In the genomic region with DNA sequence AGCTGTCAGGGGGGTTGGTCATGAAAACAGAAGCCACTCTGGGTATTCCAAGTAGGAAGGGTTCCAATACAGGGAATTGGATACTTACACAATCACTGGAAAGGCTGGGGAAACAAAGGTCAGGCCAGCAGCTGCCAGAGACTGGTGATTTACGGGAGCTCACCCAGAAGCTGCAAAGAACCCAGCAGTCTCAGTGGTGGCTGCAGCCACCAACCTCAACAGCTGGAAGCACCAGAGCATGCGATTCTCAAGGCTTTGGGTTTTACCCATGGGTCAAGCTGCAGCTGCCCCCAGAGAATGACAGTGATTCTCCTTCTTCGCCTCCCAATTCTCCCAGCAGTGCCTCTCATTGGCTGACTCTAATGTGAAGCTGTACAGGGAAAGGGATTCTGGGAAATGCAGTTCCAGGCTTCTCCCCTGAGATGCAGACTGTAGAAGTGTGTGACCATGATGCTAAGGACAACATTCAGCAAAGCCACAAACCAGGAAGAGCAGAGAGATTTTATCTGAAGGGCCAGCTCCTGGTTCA, we compare ENCODE assay signal across 9 cellular contexts.
DNase-seq lines count a peak whose midpoint lies in the region; ATAC-seq lines count a peak whose summit lies in the region.
"Had no signal": no experiment of that assay in that cellular context is flagged by ENCODE, and none has a peak within 500 bp of the region (broad histone marks: within the 10 kb centered on the region; RNA-seq: fewer than 3 reads in every experiment).

No MANE protein-coding gene starts in this region.

- CTCF ChIA-PET in activated CD8-positive, alpha-beta T cell treated with anti-CD3 and anti-CD28 coated beads, Interleukin-2, amount 10 ng/mL, durations not matched to agents 7 days and 5 days (lab: Charles Lee) = no interaction called here

- H3K27ac Mint-ChIP-seq in activated CD8-positive, alpha-beta T cell treated with anti-CD3 and anti-CD28 coated beads, Interleukin-2, amount 10 ng/mL, durations not matched to agents 7 days and 5 days = no peak overlapping the region
- H3K27ac Mint-ChIP-seq: activated naive CD8-positive, alpha-beta T cell treated with anti-CD3 and anti-CD28 coated beads, Interleukin-2, amount 50 U/mL, for 24 hours had no signal

- H3K36me3 Mint-ChIP-seq in activated CD8-positive, alpha-beta T cell treated with anti-CD3 and anti-CD28 coated beads, Interleukin-2, amount 10 ng/mL, durations not matched to agents 7 days and 5 days (ENCODE audit: low read depth) = no peaks in the 10 kb centered on the region

- peaks cover 15% of the 10 kb centered on the region for H3K9me3 Mint-ChIP-seq in activated CD8-positive, alpha-beta T cell treated with anti-CD3 and anti-CD28 coated beads, Interleukin-2, amount 10 ng/mL, durations not matched to agents 7 days and 5 days (ENCODE audit: insufficient read depth)

- DNase-seq in left lobe of liver (ENCODE audit: low spot score) = peak; percentile 84
- no peak for DNase-seq in activated CD8-positive, alpha-beta T cell treated with anti-CD3 and anti-CD28 coated beads, Interleukin-2, amount 10 ng/mL, durations not matched to agents 7 days and 5 days
- DNase-seq in T-helper 1 cell = no peak
- no peak for DNase-seq in NCI-H146 (lab: John Stamatoyannopoulos, UW)
- DNase-seq in NCI-H1436 (lab: John Stamatoyannopoulos, UW) = no peak
- DNase-seq: activated naive CD8-positive, alpha-beta T cell treated with anti-CD3 and anti-CD28 coated beads, Interleukin-2, amount 50 U/mL, for 24 hours had no signal

- POLR2A ChIA-PET in activated CD8-positive, alpha-beta T cell treated with anti-CD3 and anti-CD28 coated beads, Interleukin-2, amount 10 ng/mL, durations not matched to agents 7 days and 5 days (lab: Charles Lee) = no interaction called here

- peak; percentile 82 for ATAC-seq in GM18519 (IDR thresholded peaks at IDR 0.05; ENCODE audit: low FRiP score, unreplicated experiment)
- peak; percentile 94 for ATAC-seq in GM21737 (IDR thresholded peaks at IDR 0.05; ENCODE audit: unreplicated experiment)
- peak; percentile 88 for ATAC-seq in HG03521 (IDR thresholded peaks at IDR 0.05; ENCODE audit: unreplicated experiment)
- peak; percentile 77 for ATAC-seq in left lobe of liver
- no peak for ATAC-seq in activated CD8-positive, alpha-beta T cell treated with anti-CD3 and anti-CD28 coated beads, Interleukin-2, amount 10 ng/mL, durations not matched to agents 7 days and 5 days
- ATAC-seq: activated naive CD8-positive, alpha-beta T cell treated with anti-CD3 and anti-CD28 coated beads, Interleukin-2, amount 50 U/mL, for 24 hours had no signal

- no peak overlapping the region for H3K4me3 Mint-ChIP-seq in activated CD8-positive, alpha-beta T cell treated with anti-CD3 and anti-CD28 coated beads, Interleukin-2, amount 10 ng/mL, durations not matched to agents 7 days and 5 days
- H3K4me3 Mint-ChIP-seq: activated naive CD8-positive, alpha-beta T cell treated with anti-CD3 and anti-CD28 coated beads, Interleukin-2, amount 50 U/mL, for 24 hours had no signal

- no peaks in the 10 kb centered on the region for H3K27me3 Mint-ChIP-seq in activated CD8-positive, alpha-beta T cell treated with anti-CD3 and anti-CD28 coated beads, Interleukin-2, amount 10 ng/mL, durations not matched to agents 7 days and 5 days (ENCODE audit: low read depth)
- H3K27me3 Mint-ChIP-seq: activated naive CD8-positive, alpha-beta T cell treated with anti-CD3 and anti-CD28 coated beads, Interleukin-2, amount 50 U/mL, for 24 hours had no signal

- no peaks in the 10 kb centered on the region for H3K4me1 Mint-ChIP-seq in activated CD8-positive, alpha-beta T cell treated with anti-CD3 and anti-CD28 coated beads, Interleukin-2, amount 10 ng/mL, durations not matched to agents 7 days and 5 days (ENCODE audit: low read depth)
- H3K4me1 Mint-ChIP-seq: activated naive CD8-positive, alpha-beta T cell treated with anti-CD3 and anti-CD28 coated beads, Interleukin-2, amount 50 U/mL, for 24 hours had no signal
